In genomic region chr3:17156864-17157263, GRCh38 we compare ENCODE assay signal across 14 cellular contexts.
DNase-seq lines count a peak whose midpoint lies in the region; ATAC-seq and TF ChIP-seq lines count a peak whose summit lies in the region.
"Had no signal": no experiment of that assay in that cellular context is flagged by ENCODE, and none has a peak within 500 bp of the region (broad histone marks: within the 10 kb centered on the region; RNA-seq: fewer than 3 reads in every experiment).

No MANE protein-coding gene starts in this region.

- H3K9me3 Mint-ChIP-seq in activated naive CD4-positive, alpha-beta T cell treated with anti-CD3 and anti-CD28 coated beads, Interleukin-2, amount 50 U/mL, for 72 hours = peaks cover 9 to 15% of the 10 kb centered on the region in 2 donors
- H3K9me3 Mint-ChIP-seq in activated naive CD4-positive, alpha-beta T cell treated with anti-CD3 and anti-CD28 coated beads, Interleukin-2, amount 10 ng/mL, durations not matched to agents 7 days and 5 days = peaks cover 19% of the 10 kb centered on the region
- H3K9me3 Mint-ChIP-seq in stimulated activated effector memory CD8-positive, alpha-beta T cell treated with anti-CD3 and anti-CD28 coated beads, Interleukin-12 subunit alpha, Interleukin-12 subunit beta, amount 100 ng/mL, for 72 hours = peaks cover 3% of the 10 kb centered on the region

- H3K4me2 ChIP-seq in PC-3 (ENCODE audit: low read length) = no peak overlapping the region

- H3K9ac ChIP-seq in PC-3 (ENCODE audit: low read length) = no peak overlapping the region

- H3K27me3 Mint-ChIP-seq in activated naive CD4-positive, alpha-beta T cell treated with anti-CD3 and anti-CD28 coated beads, Interleukin-2, amount 10 ng/mL, durations not matched to agents 7 days and 5 days = no peaks in the 10 kb centered on the region
- no peaks in the 10 kb centered on the region for H3K27me3 Mint-ChIP-seq in T-helper 17 cell
- H3K27me3 Mint-ChIP-seq: B cell; CD4-positive, alpha-beta T cell had no signal

- H3K4me3 ChIP-seq in PC-3 (ENCODE audit: low read length) = no peak overlapping the region

- no peaks in the 10 kb centered on the region for H3K27me3 ChIP-seq in PC-3 (ENCODE audit: low read length)

- H4K20me1 ChIP-seq in PC-3 (ENCODE audit: low read length) = no peaks in the 10 kb centered on the region

- peaks cover 33 to 40% of the 10 kb centered on the region in 2 donors for H3K36me3 Mint-ChIP-seq in activated naive CD4-positive, alpha-beta T cell treated with anti-CD3 and anti-CD28 coated beads, Interleukin-2, amount 50 U/mL, for 72 hours
- H3K36me3 Mint-ChIP-seq in activated naive CD4-positive, alpha-beta T cell treated with anti-CD3 and anti-CD28 coated beads, Interleukin-2, amount 10 ng/mL, durations not matched to agents 7 days and 5 days = peaks cover 37% of the 10 kb centered on the region
- H3K36me3 Mint-ChIP-seq in T-helper 17 cell (ENCODE audit: low read depth) = peaks cover 8% of the 10 kb centered on the region
- peaks cover 12% of the 10 kb centered on the region for H3K36me3 Mint-ChIP-seq in stimulated activated effector memory CD8-positive, alpha-beta T cell treated with anti-CD3 and anti-CD28 coated beads, Interleukin-12 subunit alpha, Interleukin-12 subunit beta, amount 100 ng/mL, for 72 hours

- no TSS peak for BruUV-seq in PC-3 (replicated peaks; lab: Mats Ljungman, UMichigan)

- no peak for TF ChIP-seq CTCF in PC-3 (conservative IDR thresholded peaks at IDR 0.05; ENCODE audit: low read depth, low read length)

- H3F3A ChIP-seq in PC-3 (ENCODE audit: low read length, unreplicated experiment) = no peaks in the 10 kb centered on the region

- no peak overlapping the region for H2AFZ ChIP-seq in PC-3 (ENCODE audit: low read length)

- H3K4me1 Mint-ChIP-seq in activated naive CD4-positive, alpha-beta T cell treated with anti-CD3 and anti-CD28 coated beads, Interleukin-2, amount 10 ng/mL, durations not matched to agents 7 days and 5 days = peaks cover 34% of the 10 kb centered on the region
- peaks cover 11% of the 10 kb centered on the region for H3K4me1 Mint-ChIP-seq in T-helper 17 cell
- peaks cover 51% of the 10 kb centered on the region for H3K4me1 Mint-ChIP-seq in stimulated activated effector memory CD8-positive, alpha-beta T cell treated with anti-CD3 and anti-CD28 coated beads, Interleukin-12 subunit alpha, Interleukin-12 subunit beta, amount 100 ng/mL, for 72 hours
- H3K4me1 Mint-ChIP-seq: B cell had no signal

- peak overlapping the region; percentile 50 to 73 for H3K27ac Mint-ChIP-seq in activated naive CD4-positive, alpha-beta T cell treated with anti-CD3 and anti-CD28 coated beads, Interleukin-2, amount 50 U/mL, for 72 hours
- H3K27ac Mint-ChIP-seq in activated naive CD4-positive, alpha-beta T cell treated with anti-CD3 and anti-CD28 coated beads, Interleukin-2, amount 10 ng/mL, durations not matched to agents 7 days and 5 days = no peak overlapping the region
- peak overlapping the region; percentile 66 for H3K27ac Mint-ChIP-seq in T-helper 17 cell
- H3K27ac Mint-ChIP-seq in stimulated activated effector memory CD8-positive, alpha-beta T cell treated with anti-CD3 and anti-CD28 coated beads, Interleukin-12 subunit alpha, Interleukin-12 subunit beta, amount 100 ng/mL, for 72 hours = peak overlapping the region; percentile 54
- H3K27ac Mint-ChIP-seq: B cell; CD4-positive, alpha-beta T cell had no signal

- intact Hi-C loops in PC-3 (cut with micrococcal nuclease) = no loop called here

- H3K4me3 Mint-ChIP-seq in activated naive CD4-positive, alpha-beta T cell treated with anti-CD3 and anti-CD28 coated beads, Interleukin-2, amount 10 ng/mL, durations not matched to agents 7 days and 5 days = no peak overlapping the region
- no peak overlapping the region for H3K4me3 Mint-ChIP-seq in T-helper 17 cell
- no peak overlapping the region for H3K4me3 Mint-ChIP-seq in stimulated activated effector memory CD8-positive, alpha-beta T cell treated with anti-CD3 and anti-CD28 coated beads, Interleukin-12 subunit alpha, Interleukin-12 subunit beta, amount 100 ng/mL, for 72 hours
- H3K4me3 Mint-ChIP-seq: B cell; CD4-positive, alpha-beta T cell; HFFc6 had no signal

- H3K36me3 ChIP-seq in PC-3 (ENCODE audit: low read depth, low read length) = 0 out of 2 replicates have a peak, but pooled peaks cover 9% of the 10 kb centered on the region

- POLR2A ChIA-PET in PC-3 (lab: Charles Lee; ENCODE audit: unreplicated experiment) = interaction anchor here (0.6 kb wide), 1 partner anchor 947 kb away, joined by 3 read pairs; no protein-coding TSS in a partner anchor

- no peak for DNase-seq in activated naive CD4-positive, alpha-beta T cell treated with anti-CD3 and anti-CD28 coated beads, Interleukin-2, amount 50 U/mL, for 72 hours (ENCODE audit: low spot score in 2 of 2)
- no peak for DNase-seq in activated naive CD4-positive, alpha-beta T cell treated with anti-CD3 and anti-CD28 coated beads, Interleukin-2, amount 10 ng/mL, durations not matched to agents 7 days and 5 days
- DNase-seq in PC-3 (no peak), T-helper 17 cell (no peak), NCI-H1105 (lab: John Stamatoyannopoulos, UW) (no peak)
- DNase-seq in stimulated activated effector memory CD8-positive, alpha-beta T cell treated with anti-CD3 and anti-CD28 coated beads, Interleukin-12 subunit alpha, Interleukin-12 subunit beta, amount 100 ng/mL, for 72 hours (ENCODE audit: low spot score in 2 of 2) = no peak
- DNase-seq: C1 segment of cervical spinal cord; Calu3; CD4-positive, alpha-beta T cell; DMS 273 treated with DMSO at 0.1 percent for 48 hours had no signal

- peak overlapping the region; percentile 39 for H3K27ac ChIP-seq in PC-3 (ENCODE audit: low read length)
- H3K27ac ChIP-seq: HL-60 had no signal

- CTCF ChIA-PET in activated naive CD4-positive, alpha-beta T cell treated with anti-CD3 and anti-CD28 coated beads, Interleukin-2, amount 10 ng/mL, durations not matched to agents 7 days and 5 days (lab: Charles Lee) = no interaction called here
- CTCF ChIA-PET in PC-3 (lab: Charles Lee) = no interaction called here

- no peaks in the 10 kb centered on the region for H3K9me2 ChIP-seq in PC-3 (replicated peaks; ENCODE audit: low read length)

- H3K79me2 ChIP-seq in PC-3 (ENCODE audit: low read length) = no peaks in the 10 kb centered on the region

- no peak for ATAC-seq in activated naive CD4-positive, alpha-beta T cell treated with anti-CD3 and anti-CD28 coated beads, Interleukin-2, amount 50 U/mL, for 72 hours
- ATAC-seq in PC-3 (no peak), T-helper 17 cell (no peak), HG03045 (IDR thresholded peaks at IDR 0.05; ENCODE audit: unreplicated experiment) (no peak)
- no peak for ATAC-seq in stimulated activated effector memory CD8-positive, alpha-beta T cell treated with anti-CD3 and anti-CD28 coated beads, Interleukin-12 subunit alpha, Interleukin-12 subunit beta, amount 100 ng/mL, for 72 hours

- H3K9me3 ChIP-seq in PC-3 (ENCODE audit: low read length) = no peaks in the 10 kb centered on the region
- no peaks in the 10 kb centered on the region for H3K9me3 ChIP-seq in T-helper 17 cell (ENCODE audit: control insufficient read depth, low read length, poor library complexity, severe bottlenecking)

- H3K4me1 ChIP-seq in PC-3 (ENCODE audit: insufficient read depth, low read length) = peaks cover 19% of the 10 kb centered on the region
